Comparison of ENCODE assay signal across 15 cellular contexts in the genomic region with DNA sequence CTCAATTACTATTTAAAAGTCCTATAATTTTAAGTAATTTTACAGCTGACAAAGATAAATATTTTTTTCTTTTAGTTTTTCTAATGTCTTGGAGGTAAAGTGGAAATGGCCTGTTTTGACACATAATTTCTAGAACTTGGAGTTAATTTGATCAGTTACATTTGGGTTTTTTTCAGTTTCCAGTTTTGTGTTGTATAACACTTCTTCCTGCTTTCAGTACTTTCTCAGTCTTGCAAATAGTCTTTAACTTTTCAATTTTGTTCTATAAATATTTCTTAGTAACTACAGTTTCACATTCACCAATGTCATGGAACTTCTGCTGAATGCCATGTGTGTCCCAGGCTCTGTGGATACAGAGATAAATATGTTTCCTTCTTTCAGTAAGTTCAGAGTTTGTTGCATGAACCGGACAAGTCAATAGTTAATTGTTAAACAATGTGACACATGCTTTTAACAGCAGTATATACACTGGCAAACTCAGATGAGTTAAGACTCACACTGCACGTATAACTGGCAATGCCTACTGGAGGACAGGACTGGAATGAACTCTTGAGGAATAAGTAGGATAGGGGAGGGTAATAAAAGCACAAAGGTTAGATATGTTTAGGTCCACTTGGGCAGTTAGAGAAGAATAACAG. TPM values are rescaled to one million over a fixed set of nuclear protein-coding genes. Genes with fewer than 3 reads are reported as not detected.
DNase-seq lines count a peak whose midpoint lies in the region; ATAC-seq and TF ChIP-seq lines count a peak whose summit lies in the region.
"Had no signal": no experiment of that assay in that cellular context is flagged by ENCODE, and none has a peak within 500 bp of the region (broad histone marks: within the 10 kb centered on the region; RNA-seq: fewer than 3 reads in every experiment).

No MANE protein-coding gene starts in this region.

- POLR2A ChIA-PET in OCI-LY7 (lab: Charles Lee) = interaction anchor here (0.7 to 1.2 kb wide), 4 partner anchors 13 to 277 kb away, joined by 3 to 4 read pairs (median 4); no protein-coding TSS in a partner anchor

- H3K79me2 ChIP-seq in DOHH2 (ENCODE audit: control insufficient read depth, low read length) (peaks cover 93% of the 10 kb centered on the region), OCI-LY7 (ENCODE audit: insufficient read depth, low read depth, low read length) (peaks cover 90% of the 10 kb centered on the region)

- H3K27me3 ChIP-seq in DOHH2 (ENCODE audit: control insufficient read depth, low read length) (no peaks in the 10 kb centered on the region), heart left ventricle (no peaks in the 10 kb centered on the region), transverse colon (no peaks in the 10 kb centered on the region)

- H3K4me2 ChIP-seq in DOHH2 (ENCODE audit: low read length) (peak overlapping the region; percentile 41), OCI-LY7 (ENCODE audit: low read length) (peak overlapping the region; percentile 96)

- no peaks in the 10 kb centered on the region for H3K9me3 ChIP-seq in DOHH2 (ENCODE audit: control insufficient read depth, insufficient read depth, low read length)
- H3K9me3 ChIP-seq in OCI-LY7 (ENCODE audit: low read length) = peaks cover 5% of the 10 kb centered on the region; the same call in 1 of the 2 replicates
- no peaks in the 10 kb centered on the region for H3K9me3 ChIP-seq in heart left ventricle
- H3K9me3 ChIP-seq in transverse colon = no peaks in the 10 kb centered on the region

- no peak for TF ChIP-seq EP300 in transverse colon (IDR thresholded peaks at IDR 0.05; ENCODE audit: low read depth)

- H2AFZ ChIP-seq in OCI-LY7 (ENCODE audit: low read length) = no peak overlapping the region

- H3K36me3 ChIP-seq in DOHH2 (ENCODE audit: control insufficient read depth, low read length) (peaks cover 36% of the 10 kb centered on the region), OCI-LY7 (ENCODE audit: insufficient read depth, low read length) (peaks cover 54% of the 10 kb centered on the region), heart left ventricle (no peaks in the 10 kb centered on the region), transverse colon (no peaks in the 10 kb centered on the region)

- peaks cover 8% of the 10 kb centered on the region for H3F3A ChIP-seq in DOHH2 (ENCODE audit: control insufficient read depth, insufficient read depth)

- TF ChIP-seq POLR2A in heart left ventricle (IDR thresholded peaks at IDR 0.05) = no peak
- no peak for TF ChIP-seq POLR2A in transverse colon (IDR thresholded peaks at IDR 0.05)

- H3K4me3 ChIP-seq in DOHH2 (ENCODE audit: low read length) = peak overlapping the region; percentile 19; the same call in 1 of the 2 replicates
- H3K4me3 ChIP-seq in OCI-LY7 (ENCODE audit: low read depth, low read length, poor library complexity, severe bottlenecking) = peak overlapping the region; percentile 97
- H3K4me3 ChIP-seq in heart left ventricle = no peak overlapping the region
- H3K4me3 ChIP-seq in transverse colon = no peak overlapping the region

- BruUV-seq in OCI-LY7 (replicated peaks; lab: Mats Ljungman, UMichigan) = no TSS peak

- H3K4me1 ChIP-seq in DOHH2 (ENCODE audit: control insufficient read depth, low read length) (peaks cover 70% of the 10 kb centered on the region), OCI-LY7 (ENCODE audit: insufficient read depth, low read length, poor library complexity, severe bottlenecking) (peaks cover 52% of the 10 kb centered on the region), heart left ventricle (peaks cover 4 to 63% (median 39%) of the 10 kb centered on the region in 12 donors), transverse colon (peaks cover 10 to 54% (median 25%) of the 10 kb centered on the region in 4 donors)

- H3K27ac ChIP-seq in DOHH2 (ENCODE audit: low read depth, low read length) = no peak overlapping the region
- peak overlapping the region; percentile 14 for H3K27ac ChIP-seq in OCI-LY7 (ENCODE audit: low read depth, low read length, poor library complexity, severe bottlenecking)
- no peak overlapping the region for H3K27ac ChIP-seq in caudate nucleus (ENCODE audit: low read depth, low read length)
- H3K27ac ChIP-seq in heart left ventricle = peak overlapping the region in 1 of 12 donors; percentile 16
- peak overlapping the region in 2 of 4 donors; percentile 24 to 30 for H3K27ac ChIP-seq in transverse colon

- DNase-seq in OCI-LY7 (ENCODE audit: low spot score) = no peak
- no peak for DNase-seq in left colon
- DNase-seq in caudate nucleus (lab: John Stamatoyannopoulos, UW) = no peak
- DNase-seq in heart left ventricle = no peak
- DNase-seq in activated CD4-positive, CD25-positive, alpha-beta regulatory T cell treated with anti-CD3 and anti-CD28 coated beads, Interleukin-2, amount 50 U/mL, for 72 hours = no peak
- DNase-seq in transverse colon = no peak
- DNase-seq: activated CD4-positive, alpha-beta T cell treated with anti-CD3 and anti-CD28 coated beads, Interleukin-2, amount 50 U/mL, for 48 hours; DMS79 treated with DMSO at 0.1 percent for 48 hours; left ventricle myocardium superior; NCI-H1092; Right ventricle myocardium superior; stimulated activated CD8-positive, alpha-beta memory T cell treated with anti-CD3 and anti-CD28 coated beads, Interleukin-4, amount 100 ng/mL, for 48 hours had no signal

- H4K20me1 ChIP-seq in DOHH2 (ENCODE audit: control insufficient read depth, insufficient read depth, low read depth, low read length) (peaks cover 41% of the 10 kb centered on the region), OCI-LY7 (ENCODE audit: insufficient read depth, low read length) (peaks cover 48% of the 10 kb centered on the region)

- H3K9me2 ChIP-seq in DOHH2 (replicated peaks; ENCODE audit: control insufficient read depth, low read length) (no peaks in the 10 kb centered on the region), OCI-LY7 (ENCODE audit: insufficient read depth, low read length) (no peaks in the 10 kb centered on the region)

- intact Hi-C loops in OCI-LY7 (cut with micrococcal nuclease; ENCODE audit: unreplicated experiment) = loop anchor here (5.0 to 10.0 kb wide), 2 partner anchors 63 to 709 kb away; no protein-coding TSS in a partner anchor
- intact Hi-C loops in left colon (cut with DNase I, micrococcal nuclease) = no loop called here
- intact Hi-C loops in heart left ventricle (cut with DNase I) = loop anchor here in 4 of 10 donors (5.0 to 10.0 kb wide), 3 partner anchors 61 to 438 kb away; no protein-coding TSS in a partner anchor
- intact Hi-C loops in transverse colon (cut with DNase I; ENCODE audit: low total_unique reads) = no loop called here

- ATAC-seq in GM21528 (IDR thresholded peaks at IDR 0.05; ENCODE audit: low FRiP score, unreplicated experiment) (peak; percentile 24), left colon (peak; percentile 45), heart left ventricle (no peak)
- ATAC-seq: left ventricle myocardium superior, sciatic nerve had no signal

- 38 to 44% (median 41%) methylated on average over 2 of the region's 2 CpGs for WGBS in heart left ventricle, 4 donors
- WGBS in transverse colon (ENCODE audit: low coverage in 1 of 2), 2 donors = 11 to 20% methylated on average over 2 of the region's 2 CpGs

- TF ChIP-seq CTCF in DOHH2 (IDR thresholded peaks at IDR 0.05; ENCODE audit: low read depth, low read length, poor library complexity, severe bottlenecking) (no peak), OCI-LY7 (conservative IDR thresholded peaks at IDR 0.05; ENCODE audit: low read length) (no peak), heart left ventricle (IDR thresholded peaks at IDR 0.05) (no peak), transverse colon (IDR thresholded peaks at IDR 0.05) (no peak)

- in situ Hi-C loops in transverse colon (cut with MboI; ENCODE audit: low pct_ligation_motif_present in 1 of 4, low pct_unique_long_range_greater_than_20kb in 1 of 4, low sequenced_read_pairs in 3 of 4) = loop anchor here in 2 of 4 donors (25.0 kb wide), 2 partner anchors 312 to 337 kb away; no protein-coding TSS in a partner anchor

- CTCF ChIA-PET in OCI-LY7 (lab: Charles Lee; ENCODE audit: unreplicated experiment) = no interaction called here

RNA-seq across cellular contexts. Expression of gene SHOC2, which starts 4.6 kb away (rescaled TPM):
- total RNA-seq in OCI-LY7 (2014; rRNA removed; shearing (Covaris generic)) = 46.7 and 54.1 TPM in 2 replicates
- total RNA-seq in OCI-LY7 (2022) = 92.2 and 109 TPM in 2 replicates
- total RNA-seq in left colon = 10 to 100 TPM; 66.8 to 79.2 TPM
- 10 to 100 TPM; 31.0 to 58.4 (median 45.4) TPM for total RNA-seq in heart left ventricle
- 10 to 100 TPM; 17.9 to 31.6 TPM for polyA plus RNA-seq in heart left ventricle
- 100 to 1,000 TPM in 1 of 4 donors, 10 to 100 TPM in 3; 57.3 to 125 (median 73.4) TPM for total RNA-seq in transverse colon

RNA-seq across cellular contexts. Expression of gene BBIP1, which starts 5.0 kb away (rescaled TPM):
- total RNA-seq in OCI-LY7 (2014; rRNA removed; shearing (Covaris generic)) = 8.9 and 34.4 TPM in 2 replicates
- total RNA-seq in OCI-LY7 (2022) = 32.4 and 34.8 TPM in 2 replicates
- 10 to 100 TPM; 12.3 to 15.7 TPM for total RNA-seq in left colon
- 10 to 100 TPM; 19.3 to 32.4 (median 25.2) TPM for total RNA-seq in heart left ventricle
- polyA plus RNA-seq in heart left ventricle = 10 to 100 TPM; 26.6 to 29.5 TPM
- total RNA-seq in transverse colon = 10 to 100 TPM in 3 of 4 donors, 1 to 10 TPM in 1; 9.6 to 44.9 (median 18.1) TPM

RNA-seq across cellular contexts. Expression of gene PDCD4, which starts 52.2 kb away (rescaled TPM):
- total RNA-seq in OCI-LY7 (2014; rRNA removed; shearing (Covaris generic)) = 59.0 and 70.6 TPM in 2 replicates
- total RNA-seq in OCI-LY7 (2022) (116 and 131 TPM in 2 replicates), left colon (100 to 1,000 TPM; 487 to 575 TPM), heart left ventricle (10 to 100 TPM; 21.7 to 73.2 (median 44.1) TPM), transverse colon (100 to 1,000 TPM in 3 of 4 donors, 10 to 100 TPM in 1; 98.3 to 724 (median 511) TPM)
- 10 to 100 TPM; 18.2 to 30.1 TPM for polyA plus RNA-seq in heart left ventricle

Comparison
In these comparisons a context has a peak if more than half of its experiments do, and no peak if none do; other contexts are left out.
1. H3K4me3 ChIP-seq: peak in DOHH2 (single experiment) and OCI-LY7 (single experiment); none in heart left ventricle (0 of 12) and transverse colon (0 of 4).
2. ATAC-seq: peak in GM21528 (single experiment) and left colon (single experiment); none in heart left ventricle (0 of 4).